ENCODE assay signal across 9 cellular contexts in genomic region chr6:571892-572291, GRCh38.
"Had no signal": no experiment of that assay in that cellular context is flagged by ENCODE, and none has a peak within 500 bp of the region (broad histone marks: within the 10 kb centered on the region; RNA-seq: fewer than 3 reads in every experiment).

No MANE protein-coding gene starts in this region.

- H3K27ac Mint-ChIP-seq: HFFc6, IgD-negative memory B cell had no signal

- ATAC-seq: HCT116, HepG2 had no signal

- H3K27me3 Mint-ChIP-seq: IgD-negative memory B cell had no signal

- H3K4me1 ChIP-seq: HAP-1 had no signal

- H3K36me3 ChIP-seq: HAP-1 had no signal

- H3K9ac ChIP-seq: GM23248 had no signal

- H3K27ac ChIP-seq: GM23248, HL-60 had no signal

- H2AFZ ChIP-seq: GM23248 had no signal

- H3K4me3 ChIP-seq: GM23248, HAP-1 had no signal

- H3K4me3 Mint-ChIP-seq: HFFc6, IgD-negative memory B cell had no signal

- DNase-seq: GM23248, GOT3, H7, HFFc6 had no signal

- H3K9me3 Mint-ChIP-seq: HFFc6 had no signal

- H3K4me1 Mint-ChIP-seq: IgD-negative memory B cell had no signal
